Comparison of ENCODE assay signal across 33 cellular contexts in genomic region chr17:68612228-68612922, GRCh38. TPM values are rescaled to one million over a fixed set of nuclear protein-coding genes. Genes with fewer than 3 reads are reported as not detected.
"Had no signal": no experiment of that assay in that cellular context is flagged by ENCODE, and none has a peak within 500 bp of the region (broad histone marks: within the 10 kb centered on the region; RNA-seq: fewer than 3 reads in every experiment).

No MANE protein-coding gene starts in this region.

- H3K4me1 ChIP-seq: adrenal gland, ascending aorta, heart right ventricle, vagina had no signal

- H3K36me3 ChIP-seq: adrenal gland, ascending aorta, cardiac muscle cell, heart right ventricle, left lung, thyroid gland, upper lobe of left lung, vagina, WERI-Rb-1 had no signal

- ATAC-seq: activated CD4-positive, CD25-positive, alpha-beta regulatory T cell treated with anti-CD3 and anti-CD28 coated beads, Interleukin-2, amount 50 U/mL, for 24 hours; effector memory CD8-positive, alpha-beta T cell; heart right ventricle; sciatic nerve; stimulated activated memory B cell treated with anti-CD40 and anti-IgM and Interleukin-4, amounts not matched to agents 10 μg/mL and 1 μg/mL and 100 μg/mL, for 72 hours; stimulated activated naive CD8-positive, alpha-beta T cell treated with anti-CD3 and anti-CD28 coated beads, Interleukin-15, amount 100 ng/mL, for 72 hours had no signal

- H3K4me3 ChIP-seq: adrenal gland, ascending aorta, cardiac muscle cell, heart right ventricle, left lung, skin epidermis, thyroid gland, upper lobe of left lung, vagina had no signal

- H3K27ac ChIP-seq: adrenal gland, ascending aorta, cardiac muscle cell, left lung, skin epidermis, thyroid gland, upper lobe of left lung, vagina, WERI-Rb-1 had no signal

- FAIRE-seq: TTC549 had no signal

- H3K27me3 ChIP-seq: adrenal gland, ascending aorta, cardiac muscle cell, heart right ventricle, left lung, thyroid gland, upper lobe of left lung, vagina had no signal

- DNase-seq: activated CD4-positive, alpha-beta T cell treated with anti-CD3 and anti-CD28 coated beads for 48 hours; activated CD4-positive, alpha-beta T cell treated with anti-CD3 and anti-CD28 coated beads, Interleukin-2, amount 50 U/mL, for 48 hours; activated CD8-positive, alpha-beta memory T cell treated with anti-CD3 and anti-CD28 coated beads for 24 hours; activated effector memory CD4-positive, alpha-beta T cell treated with anti-CD3 and anti-CD28 coated beads, Interleukin-2, amount 50 U/mL, for 16 hours; activated naive CD4-positive, alpha-beta T cell treated with anti-CD3 and anti-CD28 coated beads for 36 hours; activated naive CD8-positive, alpha-beta T cell treated with anti-CD3 and anti-CD28 coated beads for 36 hours; activated T-cell treated with anti-CD3 and anti-CD28 coated beads, Interleukin-2, amount 50 U/mL, for 1 hour; adrenal gland; cortex of kidney; effector memory CD8-positive, alpha-beta T cell; foreskin melanocyte; heart right ventricle; kidney glomerular epithelial cell; left lung; stimulated activated CD4-positive, alpha-beta T cell treated with anti-CD3 and anti-CD28 coated beads, Interleukin-4, amount 100 ng/mL, for 4 hours; stimulated activated CD8-positive, alpha-beta memory T cell treated with anti-CD3 and anti-CD28 coated beads, Interleukin-4, amount 100 ng/mL, for 48 hours; stimulated activated naive CD8-positive, alpha-beta T cell treated with anti-CD3 and anti-CD28 coated beads, Interleukin-15, amount 100 ng/mL, for 72 hours; thyroid gland; upper lobe of left lung; WERI-Rb-1 had no signal

- H3K9me3 ChIP-seq: thyroid gland had no signal

RNA-seq across cellular contexts. Expression of gene FAM20A, which starts 11.2 kb away (rescaled TPM):
- total RNA-seq: activated naive CD4-positive, alpha-beta T cell treated with anti-CD3 and anti-CD28 coated beads for 36 hours; activated naive CD8-positive, alpha-beta T cell treated with anti-CD3 and anti-CD28 coated beads for 36 hours; activated T-helper 1 cell treated with anti-CD3 and anti-CD28 coated beads, Interleukin-12 subunit alpha, Interleukin-12 subunit beta, Interleukin-2, Interleukin-4 antibody, amounts not matched to agents 30 ng/mL and 10 ng/mL and 1 ng/mL, durations not matched to agents 14 hours and 24 hours and 36 hours; glomerular endothelial cell; lung microvascular endothelial cell; osteocyte; T-helper 1 cell treated with Interleukin-12 subunit alpha and Interleukin-12 subunit beta and Interleukin-4 antibody, amounts not matched to agents 30 ng/mL and 1 ng/mL, for 36 hours had no signal
